ENCODE assay signal across 1 cellular context in the genomic region with DNA sequence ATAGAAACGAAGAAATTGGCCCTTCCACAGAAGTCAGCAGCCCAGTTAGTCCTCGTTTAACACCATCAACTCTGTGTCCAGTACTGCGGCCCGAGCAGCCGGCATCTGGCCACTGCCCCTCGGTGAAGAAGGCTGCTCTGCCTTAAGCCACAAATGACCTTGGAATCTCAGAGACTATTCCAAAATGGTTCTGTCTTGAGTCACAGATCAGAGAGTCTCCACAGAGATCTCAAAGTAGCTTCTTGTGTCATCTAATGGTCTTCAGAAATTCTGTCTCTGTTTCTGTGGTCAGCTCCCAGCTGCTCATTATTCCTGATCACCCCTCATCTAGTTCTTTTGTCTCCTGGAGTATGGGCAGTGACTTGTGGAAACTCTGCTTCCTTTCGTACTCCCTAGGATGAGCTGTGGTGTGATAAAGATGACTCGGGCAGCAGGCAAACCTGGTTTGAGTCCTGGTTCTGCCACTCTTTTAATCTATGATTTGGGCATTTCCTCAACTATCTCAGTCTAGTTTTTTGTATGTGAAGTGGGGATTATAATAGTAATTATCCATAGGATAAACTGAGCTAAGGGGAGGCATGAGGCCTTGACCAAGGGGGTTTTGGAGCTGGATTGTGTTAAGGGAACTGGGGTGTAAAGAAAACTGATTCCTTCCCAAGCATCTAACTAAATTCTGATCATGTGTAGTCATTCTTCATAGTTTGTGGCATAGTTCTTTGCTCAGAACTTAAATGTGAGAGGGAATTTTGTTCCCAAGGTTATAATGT.
TF ChIP-seq lines count a peak whose summit lies in the region.

No MANE protein-coding gene starts in this region.

TF ChIP-seq in GM23338, 12 proteins besides CTCF, POLR2A, EP300 and RAD21 (continued from another document):
- TF ChIP-seq, protein P1, sequence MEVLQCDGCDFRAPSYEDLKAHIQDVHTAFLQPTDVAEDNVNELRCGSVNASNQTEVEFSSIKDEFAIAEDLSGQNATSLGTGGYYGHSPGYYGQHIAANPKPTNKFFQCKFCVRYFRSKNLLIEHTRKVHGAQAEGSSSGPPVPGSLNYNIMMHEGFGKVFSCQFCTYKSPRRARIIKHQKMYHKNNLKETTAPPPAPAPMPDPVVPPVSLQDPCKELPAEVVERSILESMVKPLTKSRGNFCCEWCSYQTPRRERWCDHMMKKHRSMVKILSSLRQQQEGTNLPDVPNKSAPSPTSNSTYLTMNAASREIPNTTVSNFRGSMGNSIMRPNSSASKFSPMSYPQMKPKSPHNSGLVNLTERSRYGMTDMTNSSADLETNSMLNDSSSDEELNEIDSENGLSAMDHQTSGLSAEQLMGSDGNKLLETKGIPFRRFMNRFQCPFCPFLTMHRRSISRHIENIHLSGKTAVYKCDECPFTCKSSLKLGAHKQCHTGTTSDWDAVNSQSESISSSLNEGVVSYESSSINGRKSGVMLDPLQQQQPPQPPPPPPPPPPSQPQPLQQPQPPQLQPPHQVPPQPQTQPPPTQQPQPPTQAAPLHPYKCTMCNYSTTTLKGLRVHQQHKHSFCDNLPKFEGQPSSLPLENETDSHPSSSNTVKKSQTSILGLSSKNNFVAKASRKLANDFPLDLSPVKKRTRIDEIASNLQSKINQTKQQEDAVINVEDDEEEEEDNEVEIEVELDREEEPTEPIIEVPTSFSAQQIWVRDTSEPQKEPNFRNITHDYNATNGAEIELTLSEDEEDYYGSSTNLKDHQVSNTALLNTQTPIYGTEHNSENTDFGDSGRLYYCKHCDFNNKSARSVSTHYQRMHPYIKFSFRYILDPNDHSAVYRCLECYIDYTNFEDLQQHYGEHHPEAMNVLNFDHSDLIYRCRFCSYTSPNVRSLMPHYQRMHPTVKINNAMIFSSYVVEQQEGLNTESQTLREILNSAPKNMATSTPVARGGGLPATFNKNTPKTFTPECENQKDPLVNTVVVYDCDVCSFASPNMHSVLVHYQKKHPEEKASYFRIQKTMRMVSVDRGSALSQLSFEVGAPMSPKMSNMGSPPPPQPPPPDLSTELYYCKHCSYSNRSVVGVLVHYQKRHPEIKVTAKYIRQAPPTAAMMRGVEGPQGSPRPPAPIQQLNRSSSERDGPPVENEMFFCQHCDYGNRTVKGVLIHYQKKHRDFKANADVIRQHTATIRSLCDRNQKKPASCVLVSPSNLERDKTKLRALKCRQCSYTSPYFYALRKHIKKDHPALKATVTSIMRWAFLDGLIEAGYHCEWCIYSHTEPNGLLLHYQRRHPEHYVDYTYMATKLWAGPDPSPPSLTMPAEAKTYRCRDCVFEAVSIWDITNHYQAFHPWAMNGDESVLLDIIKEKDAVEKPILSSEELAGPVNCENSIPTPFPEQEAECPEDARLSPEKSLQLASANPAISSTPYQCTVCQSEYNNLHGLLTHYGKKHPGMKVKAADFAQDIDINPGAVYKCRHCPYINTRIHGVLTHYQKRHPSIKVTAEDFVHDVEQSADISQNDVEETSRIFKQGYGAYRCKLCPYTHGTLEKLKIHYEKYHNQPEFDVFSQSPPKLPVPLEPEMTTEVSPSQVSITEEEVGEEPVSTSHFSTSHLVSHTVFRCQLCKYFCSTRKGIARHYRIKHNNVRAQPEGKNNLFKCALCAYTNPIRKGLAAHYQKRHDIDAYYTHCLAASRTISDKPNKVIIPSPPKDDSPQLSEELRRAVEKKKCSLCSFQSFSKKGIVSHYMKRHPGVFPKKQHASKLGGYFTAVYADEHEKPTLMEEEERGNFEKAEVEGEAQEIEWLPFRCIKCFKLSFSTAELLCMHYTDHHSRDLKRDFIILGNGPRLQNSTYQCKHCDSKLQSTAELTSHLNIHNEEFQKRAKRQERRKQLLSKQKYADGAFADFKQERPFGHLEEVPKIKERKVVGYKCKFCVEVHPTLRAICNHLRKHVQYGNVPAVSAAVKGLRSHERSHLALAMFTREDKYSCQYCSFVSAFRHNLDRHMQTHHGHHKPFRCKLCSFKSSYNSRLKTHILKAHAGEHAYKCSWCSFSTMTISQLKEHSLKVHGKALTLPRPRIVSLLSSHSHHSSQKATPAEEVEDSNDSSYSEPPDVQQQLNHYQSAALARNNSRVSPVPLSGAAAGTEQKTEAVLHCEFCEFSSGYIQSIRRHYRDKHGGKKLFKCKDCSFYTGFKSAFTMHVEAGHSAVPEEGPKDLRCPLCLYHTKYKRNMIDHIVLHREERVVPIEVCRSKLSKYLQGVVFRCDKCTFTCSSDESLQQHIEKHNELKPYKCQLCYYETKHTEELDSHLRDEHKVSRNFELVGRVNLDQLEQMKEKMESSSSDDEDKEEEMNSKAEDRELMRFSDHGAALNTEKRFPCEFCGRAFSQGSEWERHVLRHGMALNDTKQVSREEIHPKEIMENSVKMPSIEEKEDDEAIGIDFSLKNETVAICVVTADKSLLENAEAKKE (CRISPR knock-in tag; IDR thresholded peaks at IDR 0.05): no peak
